2 cellular contexts compared by ENCODE assay signal in the genomic region with DNA sequence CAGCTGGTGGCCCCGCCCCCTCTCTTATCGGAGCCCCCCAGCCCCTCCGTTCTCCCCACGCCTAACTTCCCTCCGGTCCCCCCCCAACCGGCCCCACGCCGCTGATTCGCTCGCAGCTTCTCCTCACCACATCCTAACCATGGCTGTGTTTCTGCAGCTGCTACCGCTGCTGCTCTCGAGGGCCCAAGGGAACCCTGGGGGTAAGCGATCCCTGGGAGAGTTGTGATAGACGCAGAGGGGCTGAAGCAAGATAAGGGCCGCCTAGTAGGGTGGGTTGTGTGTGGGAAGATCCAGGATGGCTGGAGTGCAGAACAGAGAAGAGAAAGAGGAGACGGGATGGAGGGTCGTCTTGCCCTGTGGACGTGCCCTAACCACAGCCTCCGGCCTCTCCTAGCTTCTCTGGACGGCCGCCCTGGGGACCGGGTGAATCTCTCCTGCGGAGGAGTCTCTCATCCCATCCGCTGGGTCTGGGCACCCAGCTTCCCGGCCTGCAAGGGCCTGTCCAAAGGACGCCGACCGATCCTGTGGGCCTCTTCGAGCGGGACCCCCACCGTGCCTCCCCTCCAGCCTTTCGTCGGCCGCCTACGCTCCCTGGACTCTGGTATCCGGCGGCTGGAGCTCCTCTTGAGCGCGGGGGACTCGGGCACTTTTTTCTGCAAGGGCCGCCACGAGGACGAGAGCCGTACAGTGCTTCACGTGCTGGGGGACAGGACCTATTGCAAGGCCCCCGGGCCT.
TF ChIP-seq lines count a peak whose summit lies in the region.

A gene with protein sequence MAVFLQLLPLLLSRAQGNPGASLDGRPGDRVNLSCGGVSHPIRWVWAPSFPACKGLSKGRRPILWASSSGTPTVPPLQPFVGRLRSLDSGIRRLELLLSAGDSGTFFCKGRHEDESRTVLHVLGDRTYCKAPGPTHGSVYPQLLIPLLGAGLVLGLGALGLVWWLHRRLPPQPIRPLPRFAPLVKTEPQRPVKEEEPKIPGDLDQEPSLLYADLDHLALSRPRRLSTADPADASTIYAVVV (plus strand): TSS at position 129 of the 735 bp plus-strand sequence. CDS start 11 bp downstream, at position 140.

TF ChIP-seq in GM23338, 12 proteins besides CTCF, POLR2A, EP300 and RAD21 (continued from another document and continues in another):
- TF ChIP-seq ZNF462 (CRISPR knock-in tag; IDR thresholded peaks at IDR 0.05): no peak
- no peak for TF ChIP-seq JUNB (IDR thresholded peaks at IDR 0.05; ENCODE audit: unreplicated experiment)
- no peak for TF ChIP-seq ETS1 (IDR thresholded peaks at IDR 0.05)
- no peak for TF ChIP-seq EZH2 (IDR thresholded peaks at IDR 0.05; ENCODE audit: low read depth, unreplicated experiment)
- no peak for TF ChIP-seq NANOG (IDR thresholded peaks at IDR 0.05; ENCODE audit: borderline replicate concordance)
- TF ChIP-seq CREB1 (CRISPR knock-in tag; IDR thresholded peaks at IDR 0.05; ENCODE audit: low read depth): no peak
- TF ChIP-seq POLR2AphosphoS5 (IDR thresholded peaks at IDR 0.05; ENCODE audit: low read depth): no peak

TF ChIP-seq in WTC11, 78 proteins besides CTCF, POLR2A, EP300 and RAD21 (continued from another document):
- no peak for TF ChIP-seq TEAD4 (CRISPR knock-in tag; IDR thresholded peaks at IDR 0.05)
- TF ChIP-seq, protein P1, sequence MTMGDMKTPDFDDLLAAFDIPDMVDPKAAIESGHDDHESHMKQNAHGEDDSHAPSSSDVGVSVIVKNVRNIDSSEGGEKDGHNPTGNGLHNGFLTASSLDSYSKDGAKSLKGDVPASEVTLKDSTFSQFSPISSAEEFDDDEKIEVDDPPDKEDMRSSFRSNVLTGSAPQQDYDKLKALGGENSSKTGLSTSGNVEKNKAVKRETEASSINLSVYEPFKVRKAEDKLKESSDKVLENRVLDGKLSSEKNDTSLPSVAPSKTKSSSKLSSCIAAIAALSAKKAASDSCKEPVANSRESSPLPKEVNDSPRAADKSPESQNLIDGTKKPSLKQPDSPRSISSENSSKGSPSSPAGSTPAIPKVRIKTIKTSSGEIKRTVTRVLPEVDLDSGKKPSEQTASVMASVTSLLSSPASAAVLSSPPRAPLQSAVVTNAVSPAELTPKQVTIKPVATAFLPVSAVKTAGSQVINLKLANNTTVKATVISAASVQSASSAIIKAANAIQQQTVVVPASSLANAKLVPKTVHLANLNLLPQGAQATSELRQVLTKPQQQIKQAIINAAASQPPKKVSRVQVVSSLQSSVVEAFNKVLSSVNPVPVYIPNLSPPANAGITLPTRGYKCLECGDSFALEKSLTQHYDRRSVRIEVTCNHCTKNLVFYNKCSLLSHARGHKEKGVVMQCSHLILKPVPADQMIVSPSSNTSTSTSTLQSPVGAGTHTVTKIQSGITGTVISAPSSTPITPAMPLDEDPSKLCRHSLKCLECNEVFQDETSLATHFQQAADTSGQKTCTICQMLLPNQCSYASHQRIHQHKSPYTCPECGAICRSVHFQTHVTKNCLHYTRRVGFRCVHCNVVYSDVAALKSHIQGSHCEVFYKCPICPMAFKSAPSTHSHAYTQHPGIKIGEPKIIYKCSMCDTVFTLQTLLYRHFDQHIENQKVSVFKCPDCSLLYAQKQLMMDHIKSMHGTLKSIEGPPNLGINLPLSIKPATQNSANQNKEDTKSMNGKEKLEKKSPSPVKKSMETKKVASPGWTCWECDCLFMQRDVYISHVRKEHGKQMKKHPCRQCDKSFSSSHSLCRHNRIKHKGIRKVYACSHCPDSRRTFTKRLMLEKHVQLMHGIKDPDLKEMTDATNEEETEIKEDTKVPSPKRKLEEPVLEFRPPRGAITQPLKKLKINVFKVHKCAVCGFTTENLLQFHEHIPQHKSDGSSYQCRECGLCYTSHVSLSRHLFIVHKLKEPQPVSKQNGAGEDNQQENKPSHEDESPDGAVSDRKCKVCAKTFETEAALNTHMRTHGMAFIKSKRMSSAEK (CRISPR knock-in tag; IDR thresholded peaks at IDR 0.05; ENCODE audit: borderline replicate concordance): no peak
- no peak for TF ChIP-seq TEAD1 (CRISPR knock-in tag; IDR thresholded peaks at IDR 0.05)
- no peak for TF ChIP-seq SMAD3 (CRISPR knock-in tag; IDR thresholded peaks at IDR 0.05; ENCODE audit: borderline replicate concordance)
- no peak for TF ChIP-seq GTF2I (CRISPR knock-in tag; conservative IDR thresholded peaks at IDR 0.05)
- TF ChIP-seq PRRX2 (CRISPR knock-in tag; IDR thresholded peaks at IDR 0.05): no peak
- TF ChIP-seq OVOL2 (CRISPR knock-in tag; IDR thresholded peaks at IDR 0.05; ENCODE audit: borderline replicate concordance): no peak
- TF ChIP-seq, protein P2, sequence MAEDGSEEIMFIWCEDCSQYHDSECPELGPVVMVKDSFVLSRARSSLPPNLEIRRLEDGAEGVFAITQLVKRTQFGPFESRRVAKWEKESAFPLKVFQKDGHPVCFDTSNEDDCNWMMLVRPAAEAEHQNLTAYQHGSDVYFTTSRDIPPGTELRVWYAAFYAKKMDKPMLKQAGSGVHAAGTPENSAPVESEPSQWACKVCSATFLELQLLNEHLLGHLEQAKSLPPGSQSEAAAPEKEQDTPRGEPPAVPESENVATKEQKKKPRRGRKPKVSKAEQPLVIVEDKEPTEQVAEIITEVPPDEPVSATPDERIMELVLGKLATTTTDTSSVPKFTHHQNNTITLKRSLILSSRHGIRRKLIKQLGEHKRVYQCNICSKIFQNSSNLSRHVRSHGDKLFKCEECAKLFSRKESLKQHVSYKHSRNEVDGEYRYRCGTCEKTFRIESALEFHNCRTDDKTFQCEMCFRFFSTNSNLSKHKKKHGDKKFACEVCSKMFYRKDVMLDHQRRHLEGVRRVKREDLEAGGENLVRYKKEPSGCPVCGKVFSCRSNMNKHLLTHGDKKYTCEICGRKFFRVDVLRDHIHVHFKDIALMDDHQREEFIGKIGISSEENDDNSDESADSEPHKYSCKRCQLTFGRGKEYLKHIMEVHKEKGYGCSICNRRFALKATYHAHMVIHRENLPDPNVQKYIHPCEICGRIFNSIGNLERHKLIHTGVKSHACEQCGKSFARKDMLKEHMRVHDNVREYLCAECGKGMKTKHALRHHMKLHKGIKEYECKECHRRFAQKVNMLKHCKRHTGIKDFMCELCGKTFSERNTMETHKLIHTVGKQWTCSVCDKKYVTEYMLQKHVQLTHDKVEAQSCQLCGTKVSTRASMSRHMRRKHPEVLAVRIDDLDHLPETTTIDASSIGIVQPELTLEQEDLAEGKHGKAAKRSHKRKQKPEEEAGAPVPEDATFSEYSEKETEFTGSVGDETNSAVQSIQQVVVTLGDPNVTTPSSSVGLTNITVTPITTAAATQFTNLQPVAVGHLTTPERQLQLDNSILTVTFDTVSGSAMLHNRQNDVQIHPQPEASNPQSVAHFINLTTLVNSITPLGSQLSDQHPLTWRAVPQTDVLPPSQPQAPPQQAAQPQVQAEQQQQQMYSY (CRISPR knock-in tag; IDR thresholded peaks at IDR 0.05): no peak
- TF ChIP-seq, protein P3, sequence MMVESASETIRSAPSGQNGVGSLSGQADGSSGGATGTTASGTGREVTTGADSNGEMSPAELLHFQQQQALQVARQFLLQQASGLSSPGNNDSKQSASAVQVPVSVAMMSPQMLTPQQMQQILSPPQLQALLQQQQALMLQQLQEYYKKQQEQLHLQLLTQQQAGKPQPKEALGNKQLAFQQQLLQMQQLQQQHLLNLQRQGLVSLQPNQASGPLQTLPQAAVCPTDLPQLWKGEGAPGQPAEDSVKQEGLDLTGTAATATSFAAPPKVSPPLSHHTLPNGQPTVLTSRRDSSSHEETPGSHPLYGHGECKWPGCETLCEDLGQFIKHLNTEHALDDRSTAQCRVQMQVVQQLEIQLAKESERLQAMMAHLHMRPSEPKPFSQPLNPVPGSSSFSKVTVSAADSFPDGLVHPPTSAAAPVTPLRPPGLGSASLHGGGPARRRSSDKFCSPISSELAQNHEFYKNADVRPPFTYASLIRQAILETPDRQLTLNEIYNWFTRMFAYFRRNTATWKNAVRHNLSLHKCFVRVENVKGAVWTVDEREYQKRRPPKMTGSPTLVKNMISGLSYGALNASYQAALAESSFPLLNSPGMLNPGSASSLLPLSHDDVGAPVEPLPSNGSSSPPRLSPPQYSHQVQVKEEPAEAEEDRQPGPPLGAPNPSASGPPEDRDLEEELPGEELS (CRISPR knock-in tag; IDR thresholded peaks at IDR 0.05): no peak
- TF ChIP-seq EMX1 (CRISPR knock-in tag; IDR thresholded peaks at IDR 0.05): no peak
- TF ChIP-seq, protein P4, sequence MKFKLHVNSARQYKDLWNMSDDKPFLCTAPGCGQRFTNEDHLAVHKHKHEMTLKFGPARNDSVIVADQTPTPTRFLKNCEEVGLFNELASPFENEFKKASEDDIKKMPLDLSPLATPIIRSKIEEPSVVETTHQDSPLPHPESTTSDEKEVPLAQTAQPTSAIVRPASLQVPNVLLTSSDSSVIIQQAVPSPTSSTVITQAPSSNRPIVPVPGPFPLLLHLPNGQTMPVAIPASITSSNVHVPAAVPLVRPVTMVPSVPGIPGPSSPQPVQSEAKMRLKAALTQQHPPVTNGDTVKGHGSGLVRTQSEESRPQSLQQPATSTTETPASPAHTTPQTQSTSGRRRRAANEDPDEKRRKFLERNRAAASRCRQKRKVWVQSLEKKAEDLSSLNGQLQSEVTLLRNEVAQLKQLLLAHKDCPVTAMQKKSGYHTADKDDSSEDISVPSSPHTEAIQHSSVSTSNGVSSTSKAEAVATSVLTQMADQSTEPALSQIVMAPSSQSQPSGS (CRISPR knock-in tag; IDR thresholded peaks at IDR 0.05; ENCODE audit: borderline replicate concordance, low read depth): no peak
- TF ChIP-seq SOX15 (CRISPR knock-in tag; IDR thresholded peaks at IDR 0.05): no peak
- TF ChIP-seq FOXP1 (CRISPR knock-in tag; IDR thresholded peaks at IDR 0.05; ENCODE audit: borderline replicate concordance): no peak
- no peak for TF ChIP-seq ZBTB43 (CRISPR knock-in tag; IDR thresholded peaks at IDR 0.05)
- no peak for TF ChIP-seq CREB1 (CRISPR knock-in tag; IDR thresholded peaks at IDR 0.05)
- TF ChIP-seq, protein P5, sequence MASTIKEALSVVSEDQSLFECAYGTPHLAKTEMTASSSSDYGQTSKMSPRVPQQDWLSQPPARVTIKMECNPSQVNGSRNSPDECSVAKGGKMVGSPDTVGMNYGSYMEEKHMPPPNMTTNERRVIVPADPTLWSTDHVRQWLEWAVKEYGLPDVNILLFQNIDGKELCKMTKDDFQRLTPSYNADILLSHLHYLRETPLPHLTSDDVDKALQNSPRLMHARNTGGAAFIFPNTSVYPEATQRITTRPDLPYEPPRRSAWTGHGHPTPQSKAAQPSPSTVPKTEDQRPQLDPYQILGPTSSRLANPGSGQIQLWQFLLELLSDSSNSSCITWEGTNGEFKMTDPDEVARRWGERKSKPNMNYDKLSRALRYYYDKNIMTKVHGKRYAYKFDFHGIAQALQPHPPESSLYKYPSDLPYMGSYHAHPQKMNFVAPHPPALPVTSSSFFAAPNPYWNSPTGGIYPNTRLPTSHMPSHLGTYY (CRISPR knock-in tag; IDR thresholded peaks at IDR 0.05): no peak
